ENCODE assay signal across 35 cellular contexts in the genomic region with DNA sequence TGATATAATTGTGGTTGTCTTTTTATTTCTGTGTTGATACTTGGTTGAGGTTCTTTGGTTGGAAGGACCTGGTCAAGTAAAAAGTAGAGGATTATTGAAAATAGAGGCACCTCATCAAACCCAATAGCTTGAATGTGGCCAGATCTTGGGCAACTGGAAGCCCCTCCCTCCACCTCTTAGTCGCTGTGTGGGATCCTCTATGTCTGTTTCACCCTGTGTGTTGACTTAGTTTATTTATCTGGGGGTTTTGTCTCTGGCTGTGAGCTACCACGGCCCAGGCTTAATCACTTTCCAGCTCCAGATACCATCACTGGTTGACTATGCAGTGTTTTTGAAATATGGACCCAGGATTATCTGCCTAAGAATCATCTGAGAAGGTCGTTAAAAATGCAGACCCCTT.
"Had no signal": no experiment of that assay in that cellular context is flagged by ENCODE, and none has a peak within 500 bp of the region (broad histone marks: within the 10 kb centered on the region; RNA-seq: fewer than 3 reads in every experiment).

No MANE protein-coding gene starts in this region.

- H3K4me2 ChIP-seq: hepatocyte had no signal

- H3K27me3 Mint-ChIP-seq: activated CD4-positive, alpha-beta memory T cell treated with anti-CD3 and anti-CD28 coated beads for 36 hours; activated CD4-positive, alpha-beta T cell treated with anti-CD3 and anti-CD28 coated beads for 36 hours; activated CD4-positive, alpha-beta T cell treated with anti-CD3 and anti-CD28 coated beads, Interleukin-2, amount 10 ng/mL, durations not matched to agents 24 days and 14 days; activated CD8-positive, alpha-beta memory T cell treated with anti-CD3 and anti-CD28 coated beads, Interleukin-2, amount 10 ng/mL, durations not matched to agents 7 days and 5 days; activated naive CD4-positive, alpha-beta T cell treated with anti-CD3 and anti-CD28 coated beads, Interleukin-2, amount 10 ng/mL, durations not matched to agents 7 days and 5 days; brain; effector memory CD8-positive, alpha-beta T cell; T-helper 17 cell had no signal

- H3K9me3 ChIP-seq: adrenal gland, ascending aorta, breast epithelium, esophagus squamous epithelium, gastroesophageal sphincter, heart right ventricle had no signal

- H3K4me1 ChIP-seq: adrenal gland, ascending aorta, breast epithelium, esophagus squamous epithelium had no signal

- H3K9me3 Mint-ChIP-seq: activated CD4-positive, alpha-beta memory T cell treated with anti-CD3 and anti-CD28 coated beads for 36 hours; activated CD4-positive, alpha-beta T cell treated with anti-CD3 and anti-CD28 coated beads, Interleukin-2, amount 10 ng/mL, durations not matched to agents 24 days and 14 days; activated naive CD4-positive, alpha-beta T cell treated with anti-CD3 and anti-CD28 coated beads, Interleukin-2, amount 10 ng/mL, durations not matched to agents 7 days and 5 days; activated naive CD4-positive, alpha-beta T cell treated with anti-CD3 and anti-CD28 coated beads, Interleukin-2, amount 50 U/mL, for 72 hours; activated T-helper 1 cell treated with anti-CD3 and anti-CD28 coated beads, Interleukin-12 subunit alpha, Interleukin-12 subunit beta, Interleukin-2, Interleukin-4 antibody, amounts not matched to agents 30 ng/mL and 10 ng/mL and 1 ng/mL, durations not matched to agents 14 hours and 24 hours and 36 hours; brain; effector memory CD8-positive, alpha-beta T cell; T-helper 2 cell treated with Interferon-gamma antibody and Interleukin-4, amounts not matched to agents 5 μg/mL and 100 μg/mL, for 36 hours had no signal

- H3K27me3 ChIP-seq: adrenal gland, ascending aorta, breast epithelium, cardiac muscle cell, esophagus squamous epithelium, gastroesophageal sphincter, heart right ventricle, hepatocyte had no signal

- H3K4me1 Mint-ChIP-seq: activated CD4-positive, alpha-beta T cell treated with anti-CD3 and anti-CD28 coated beads for 36 hours; activated CD4-positive, alpha-beta T cell treated with anti-CD3 and anti-CD28 coated beads, Interleukin-2, amount 10 ng/mL, durations not matched to agents 24 days and 14 days; activated CD8-positive, alpha-beta memory T cell treated with anti-CD3 and anti-CD28 coated beads, Interleukin-2, amount 10 ng/mL, durations not matched to agents 7 days and 5 days; activated naive CD4-positive, alpha-beta T cell treated with anti-CD3 and anti-CD28 coated beads, Interleukin-2, amount 10 ng/mL, durations not matched to agents 7 days and 5 days; brain had no signal

- H3K27ac Mint-ChIP-seq: activated CD4-positive, alpha-beta memory T cell treated with anti-CD3 and anti-CD28 coated beads for 36 hours; activated CD4-positive, alpha-beta T cell treated with anti-CD3 and anti-CD28 coated beads for 36 hours; activated CD4-positive, alpha-beta T cell treated with anti-CD3 and anti-CD28 coated beads, Interleukin-2, amount 10 ng/mL, durations not matched to agents 24 days and 14 days; activated CD8-positive, alpha-beta memory T cell treated with anti-CD3 and anti-CD28 coated beads, Interleukin-2, amount 10 ng/mL, durations not matched to agents 7 days and 5 days; activated CD8-positive, alpha-beta T cell treated with anti-CD3 and anti-CD28 coated beads, Interleukin-2, amount 10 ng/mL, durations not matched to agents 7 days and 5 days; activated naive CD4-positive, alpha-beta T cell treated with anti-CD3 and anti-CD28 coated beads, Interleukin-2, amount 10 ng/mL, durations not matched to agents 7 days and 5 days; activated naive CD4-positive, alpha-beta T cell treated with anti-CD3 and anti-CD28 coated beads, Interleukin-2, amount 50 U/mL, for 72 hours; activated T-helper 1 cell treated with anti-CD3 and anti-CD28 coated beads, Interleukin-12 subunit alpha, Interleukin-12 subunit beta, Interleukin-2, Interleukin-4 antibody, amounts not matched to agents 30 ng/mL and 10 ng/mL and 1 ng/mL, durations not matched to agents 14 hours and 24 hours and 36 hours; brain; T-helper 17 cell; T-helper 2 cell treated with Interferon-gamma antibody and Interleukin-4, amounts not matched to agents 5 μg/mL and 100 μg/mL, for 36 hours had no signal

- H3K4me3 ChIP-seq: adrenal gland, ascending aorta, breast epithelium, cardiac muscle cell, esophagus squamous epithelium, gastroesophageal sphincter, heart right ventricle, hepatocyte had no signal

- H3K27ac ChIP-seq: adrenal gland, ascending aorta, breast epithelium, cardiac muscle cell, epithelial cell of prostate, esophagus squamous epithelium, gastroesophageal sphincter, heart right ventricle, hepatocyte had no signal

- H3K36me3 Mint-ChIP-seq: activated naive CD4-positive, alpha-beta T cell treated with anti-CD3 and anti-CD28 coated beads, Interleukin-2, amount 50 U/mL, for 72 hours had no signal

- H3K4me3 Mint-ChIP-seq: activated CD4-positive, alpha-beta memory T cell treated with anti-CD3 and anti-CD28 coated beads for 36 hours; activated CD4-positive, alpha-beta T cell treated with anti-CD3 and anti-CD28 coated beads for 36 hours; activated CD4-positive, alpha-beta T cell treated with anti-CD3 and anti-CD28 coated beads, Interleukin-2, amount 10 ng/mL, durations not matched to agents 24 days and 14 days; activated CD8-positive, alpha-beta memory T cell treated with anti-CD3 and anti-CD28 coated beads, Interleukin-2, amount 10 ng/mL, durations not matched to agents 7 days and 5 days; activated CD8-positive, alpha-beta T cell treated with anti-CD3 and anti-CD28 coated beads, Interleukin-2, amount 10 ng/mL, durations not matched to agents 7 days and 5 days; activated naive CD4-positive, alpha-beta T cell treated with anti-CD3 and anti-CD28 coated beads, Interleukin-2, amount 10 ng/mL, durations not matched to agents 7 days and 5 days; activated T-helper 1 cell treated with anti-CD3 and anti-CD28 coated beads, Interleukin-12 subunit alpha, Interleukin-12 subunit beta, Interleukin-2, Interleukin-4 antibody, amounts not matched to agents 30 ng/mL and 10 ng/mL and 1 ng/mL, durations not matched to agents 14 hours and 24 hours and 36 hours; brain; effector memory CD8-positive, alpha-beta T cell; T-helper 17 cell; T-helper 2 cell treated with Interferon-gamma antibody and Interleukin-4, amounts not matched to agents 5 μg/mL and 100 μg/mL, for 36 hours had no signal

- DNase-seq: activated CD4-positive, alpha-beta memory T cell treated with anti-CD3 and anti-CD28 coated beads for 36 hours; activated CD4-positive, alpha-beta T cell treated with anti-CD3 and anti-CD28 coated beads for 36 hours; activated CD4-positive, alpha-beta T cell treated with anti-CD3 and anti-CD28 coated beads, Interleukin-2, amount 10 ng/mL, durations not matched to agents 24 days and 14 days; activated CD4-positive, CD25-positive, alpha-beta regulatory T cell; activated CD4-positive, CD25-positive, alpha-beta regulatory T cell treated with anti-CD3 and anti-CD28 coated beads, Interleukin-2, amount 50 U/mL, for 72 hours; activated CD8-positive, alpha-beta memory T cell treated with anti-CD3 and anti-CD28 coated beads, Interleukin-2, amount 10 ng/mL, durations not matched to agents 7 days and 5 days; activated CD8-positive, alpha-beta memory T cell treated with anti-CD3 and anti-CD28 coated beads, Interleukin-2, amount 50 U/mL, for 4 hours; activated CD8-positive, alpha-beta T cell treated with anti-CD3 and anti-CD28 coated beads, Interleukin-2, amount 10 ng/mL, durations not matched to agents 7 days and 5 days; activated gamma-delta T cell; activated naive CD4-positive, alpha-beta T cell; activated naive CD4-positive, alpha-beta T cell treated with anti-CD3 and anti-CD28 coated beads, Interleukin-2, amount 10 ng/mL, durations not matched to agents 7 days and 5 days; activated T-cell treated with anti-CD3 and anti-CD28 coated beads, Interleukin-2, amount 50 U/mL, for 1 hour; activated T-cell treated with anti-CD3 and anti-CD28 coated beads, Interleukin-2, amount 50 U/mL, for 48 hours; adrenal gland; central memory CD4-positive, alpha-beta T cell; cortex of kidney; dermis blood vessel endothelial cell; effector CD4-positive, alpha-beta T cell; effector memory CD8-positive, alpha-beta T cell; esophagus squamous epithelium; foreskin melanocyte; heart right ventricle; T-helper 1 cell; T-helper 17 cell; T1000 had no signal

- H2AFZ ChIP-seq: hepatocyte had no signal

- ATAC-seq: activated CD4-positive, alpha-beta T cell treated with anti-CD3 and anti-CD28 coated beads for 36 hours; activated CD8-positive, alpha-beta memory T cell treated with anti-CD3 and anti-CD28 coated beads, Interleukin-2, amount 10 ng/mL, durations not matched to agents 7 days and 5 days; activated CD8-positive, alpha-beta T cell treated with anti-CD3 and anti-CD28 coated beads, Interleukin-2, amount 10 ng/mL, durations not matched to agents 7 days and 5 days; activated naive CD4-positive, alpha-beta T cell treated with anti-CD3 and anti-CD28 coated beads, Interleukin-2, amount 50 U/mL, for 72 hours; effector memory CD8-positive, alpha-beta T cell; gastroesophageal sphincter; heart right ventricle; T-helper 17 cell had no signal
